In genomic region chr6:130525378-130525777, GRCh38 we compare ENCODE assay signal across 9 cellular contexts.
DNase-seq lines count a peak whose midpoint lies in the region; ATAC-seq and TF ChIP-seq lines count a peak whose summit lies in the region.
"Had no signal": no experiment of that assay in that cellular context is flagged by ENCODE, and none has a peak within 500 bp of the region (broad histone marks: within the 10 kb centered on the region; RNA-seq: fewer than 3 reads in every experiment).

No MANE protein-coding gene starts in this region.

- peak overlapping the region; percentile 64 for H3K27ac Mint-ChIP-seq in activated CD8-positive, alpha-beta T cell treated with anti-CD3 and anti-CD28 coated beads for 36 hours
- H3K27ac Mint-ChIP-seq: neural progenitor cell had no signal

- peak overlapping the region; percentile 43 for H3K9ac ChIP-seq in DND-41 (ENCODE audit: low read depth, low read length)
- H3K9ac ChIP-seq: neural progenitor cell had no signal

- no peak overlapping the region for H3K4me3 Mint-ChIP-seq in activated CD8-positive, alpha-beta T cell treated with anti-CD3 and anti-CD28 coated beads for 36 hours
- H3K4me3 Mint-ChIP-seq: neural progenitor cell had no signal

- intact Hi-C loops in activated CD8-positive, alpha-beta T cell treated with anti-CD3 and anti-CD28 coated beads for 36 hours (cut with micrococcal nuclease), result no loop called here

- peaks cover 40% of the 10 kb centered on the region for H3K4me1 Mint-ChIP-seq in activated CD8-positive, alpha-beta T cell treated with anti-CD3 and anti-CD28 coated beads for 36 hours (ENCODE audit: low read depth)
- H3K4me1 Mint-ChIP-seq: neural progenitor cell had no signal

- POLR2A ChIA-PET in activated CD8-positive, alpha-beta T cell treated with anti-CD3 and anti-CD28 coated beads for 36 hours (lab: Charles Lee), result interaction anchor here (0.7 to 1.5 kb wide), 2 partner anchors 10 to 1305 kb away, joined by 3 read pairs; no protein-coding TSS in a partner anchor

- peak overlapping the region; percentile 85 for H3K27ac ChIP-seq in DND-41 (ENCODE audit: low read length)
- H3K27ac ChIP-seq: neural progenitor cell had no signal

- H3K9me3 ChIP-seq in DND-41 (ENCODE audit: insufficient read depth, low read length, severe bottlenecking), result no peaks in the 10 kb centered on the region

- TF ChIP-seq CTCF in DND-41 (IDR thresholded peaks at IDR 0.05; ENCODE audit: borderline replicate concordance, extremely low read depth, low read length, poor library complexity, severe bottlenecking), result no peak
- TF ChIP-seq CTCF in activated CD8-positive, alpha-beta T cell treated with anti-CD3 and anti-CD28 coated beads for 36 hours (IDR thresholded peaks at IDR 0.05), result no peak

- no peaks in the 10 kb centered on the region for H3K27me3 ChIP-seq in DND-41 (ENCODE audit: insufficient read depth, low read length, poor library complexity)
- H3K27me3 ChIP-seq: neural progenitor cell had no signal

- peak overlapping the region; percentile 43 for H3K4me2 ChIP-seq in DND-41 (ENCODE audit: insufficient read depth, low read length)
- H3K4me2 ChIP-seq: neural progenitor cell had no signal

- no peaks in the 10 kb centered on the region for H4K20me1 ChIP-seq in DND-41 (ENCODE audit: insufficient read depth, low read length)

- no peak overlapping the region for H2AFZ ChIP-seq in DND-41 (ENCODE audit: low read depth, low read length)
- H2AFZ ChIP-seq: neural progenitor cell had no signal

- H3K27me3 Mint-ChIP-seq in activated CD8-positive, alpha-beta T cell treated with anti-CD3 and anti-CD28 coated beads for 36 hours, result no peaks in the 10 kb centered on the region

- H3K79me2 ChIP-seq in DND-41 (ENCODE audit: insufficient read depth, low read length), result no peaks in the 10 kb centered on the region

- peaks cover 4% of the 10 kb centered on the region for H3K36me3 Mint-ChIP-seq in activated CD8-positive, alpha-beta T cell treated with anti-CD3 and anti-CD28 coated beads for 36 hours (ENCODE audit: low read depth)
- H3K36me3 Mint-ChIP-seq: neural progenitor cell had no signal

- peaks cover 49% of the 10 kb centered on the region for H3K4me1 ChIP-seq in DND-41 (ENCODE audit: insufficient read depth, low read length)
- H3K4me1 ChIP-seq: neural progenitor cell had no signal

- DNase-seq in DND-41, result peak; percentile 67
- DNase-seq in activated CD8-positive, alpha-beta T cell treated with anti-CD3 and anti-CD28 coated beads for 36 hours, result no peak
- no peak for DNase-seq in NCI-H510A treated with DMSO at 0.1 percent for 48 hours (lab: John Stamatoyannopoulos, UW)
- DNase-seq in activated effector memory CD4-positive, alpha-beta T cell treated with anti-CD3 and anti-CD28 coated beads, Interleukin-2, amount 50 U/mL, for 16 hours, result no peak
- no peak for DNase-seq in central memory CD4-positive, alpha-beta T cell

- peaks cover 11% of the 10 kb centered on the region for H3K9me3 Mint-ChIP-seq in activated CD8-positive, alpha-beta T cell treated with anti-CD3 and anti-CD28 coated beads for 36 hours

- no peak overlapping the region for H3K4me3 ChIP-seq in DND-41 (ENCODE audit: low read depth in 1 of 2, low read length in 2 of 2)
- H3K4me3 ChIP-seq: neural progenitor cell had no signal

- peak; percentile 88 for ATAC-seq in DND-41 (ENCODE audit: insufficient read depth, low read depth)
- peak; percentile 79 for ATAC-seq in GM19351 (IDR thresholded peaks at IDR 0.05; ENCODE audit: unreplicated experiment)
- peak; percentile 58 for ATAC-seq in HG03196 (IDR thresholded peaks at IDR 0.05; ENCODE audit: unreplicated experiment)
- no peak for ATAC-seq in activated CD8-positive, alpha-beta T cell treated with anti-CD3 and anti-CD28 coated beads for 36 hours
- no peak for ATAC-seq in GM21717 (IDR thresholded peaks at IDR 0.05; ENCODE audit: unreplicated experiment)

- no peaks in the 10 kb centered on the region for H3K36me3 ChIP-seq in DND-41 (ENCODE audit: insufficient read depth, low read length)
- H3K36me3 ChIP-seq: neural progenitor cell had no signal

- CTCF ChIA-PET in activated CD8-positive, alpha-beta T cell treated with anti-CD3 and anti-CD28 coated beads for 36 hours (lab: Charles Lee), result interaction anchor here (1.4 kb wide), 1 partner anchor 173 kb away, joined by 4 read pairs; no protein-coding TSS in a partner anchor

Comparison
In these comparisons a context has a peak if more than half of its experiments do, and no peak if none do; other contexts are left out.
1. ATAC-seq: peak in DND-41 (single experiment), GM19351 (single experiment) and HG03196 (single experiment); none in activated CD8-positive, alpha-beta T cell treated with anti-CD3 and anti-CD28 coated beads for 36 hours (single experiment) and GM21717 (single experiment).